ENCODE assay signal across 10 cellular contexts in the genomic region with DNA sequence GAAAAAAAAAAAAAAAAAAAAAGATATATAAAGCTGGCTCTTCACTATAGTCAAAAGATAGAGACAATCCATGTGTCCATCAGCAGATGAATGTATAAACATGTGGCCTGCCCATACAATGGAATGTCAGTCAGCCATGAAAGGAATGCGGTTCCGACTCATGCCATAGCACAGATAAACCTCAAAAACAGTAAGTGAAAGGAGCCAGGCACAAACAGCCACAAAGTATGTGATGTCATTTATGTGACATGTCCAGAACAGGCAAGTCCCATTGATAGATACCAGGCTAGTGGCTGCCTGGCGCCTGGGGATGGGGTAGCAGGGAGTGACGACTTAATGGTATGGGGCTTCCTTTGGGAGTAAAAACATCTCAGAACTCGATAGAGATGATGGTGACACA.
DNase-seq lines count a peak whose midpoint lies in the region; ATAC-seq and TF ChIP-seq lines count a peak whose summit lies in the region.
"Had no signal": no experiment of that assay in that cellular context is flagged by ENCODE, and none has a peak within 500 bp of the region (broad histone marks: within the 10 kb centered on the region; RNA-seq: fewer than 3 reads in every experiment).

No MANE protein-coding gene starts in this region.

- H3K27ac ChIP-seq in HEK293 (ENCODE audit: extremely low read depth, low read depth, low read length), result no peak overlapping the region

- no peak overlapping the region for H3K4me3 ChIP-seq in HEK293 (ENCODE audit: low read depth, low read length)
- no peak overlapping the region for H3K4me3 ChIP-seq in fibroblast of pulmonary artery (replicated peaks; ENCODE audit: low read depth, low read length)
- H3K4me3 ChIP-seq in skeletal muscle satellite cell (ENCODE audit: low read length), result no peak overlapping the region
- H3K4me3 ChIP-seq: upper lobe of left lung had no signal

- no peak for ATAC-seq in activated T-helper 17 cell treated with anti-CD3 and anti-CD28 coated beads, Interleukin-2, amount 50 U/mL, for 72 hours (replicated peaks)
- ATAC-seq in HG03521 (IDR thresholded peaks at IDR 0.05; ENCODE audit: unreplicated experiment), result no peak
- ATAC-seq: activated CD8-positive, alpha-beta T cell treated with anti-CD3 and anti-CD28 coated beads for 36 hours had no signal

- H3K27me3 Mint-ChIP-seq in activated T-helper 17 cell treated with anti-CD3 and anti-CD28 coated beads, Interleukin-2, amount 50 U/mL, for 72 hours, result no peaks in the 10 kb centered on the region
- H3K27me3 Mint-ChIP-seq: activated CD8-positive, alpha-beta T cell treated with anti-CD3 and anti-CD28 coated beads for 36 hours; IgD-negative memory B cell had no signal

- no peaks in the 10 kb centered on the region for H3K27me3 ChIP-seq in skeletal muscle satellite cell (ENCODE audit: control insufficient read depth, insufficient read depth, low read length)
- H3K27me3 ChIP-seq: upper lobe of left lung had no signal

- H3K27ac Mint-ChIP-seq in activated T-helper 17 cell treated with anti-CD3 and anti-CD28 coated beads, Interleukin-2, amount 50 U/mL, for 72 hours, result peak overlapping the region; percentile 48
- H3K27ac Mint-ChIP-seq: activated CD8-positive, alpha-beta T cell treated with anti-CD3 and anti-CD28 coated beads for 36 hours had no signal

- H3K9me3 ChIP-seq in HEK293 (ENCODE audit: control insufficient read depth, insufficient read depth, low read depth, low read length) (no peaks in the 10 kb centered on the region), skeletal muscle satellite cell (replicated peaks; ENCODE audit: low read length) (no peaks in the 10 kb centered on the region)
- H3K9me3 ChIP-seq: upper lobe of left lung had no signal

- H3K4me1 Mint-ChIP-seq in activated T-helper 17 cell treated with anti-CD3 and anti-CD28 coated beads, Interleukin-2, amount 50 U/mL, for 72 hours, result peaks cover 18% of the 10 kb centered on the region

- H3K36me3 ChIP-seq in HEK293 (ENCODE audit: control insufficient read depth in 2 of 2, insufficient read depth in 1 of 2, low read length in 2 of 2), result no peaks in the 10 kb centered on the region
- H3K36me3 ChIP-seq in skeletal muscle satellite cell (ENCODE audit: insufficient read depth, low read length), result no peaks in the 10 kb centered on the region
- H3K36me3 ChIP-seq: upper lobe of left lung had no signal

- no peak for TF ChIP-seq CTCF in HEK293 (tag by site-specific recombination; IDR thresholded peaks at IDR 0.05)
- TF ChIP-seq CTCF in fibroblast of pulmonary artery (IDR thresholded peaks at IDR 0.05; ENCODE audit: low read length, missing control alignments), result no peak

- H3K9me3 Mint-ChIP-seq in activated T-helper 17 cell treated with anti-CD3 and anti-CD28 coated beads, Interleukin-2, amount 50 U/mL, for 72 hours, result no peaks in the 10 kb centered on the region
- H3K9me3 Mint-ChIP-seq: activated CD8-positive, alpha-beta T cell treated with anti-CD3 and anti-CD28 coated beads for 36 hours; IgD-negative memory B cell had no signal

- peak overlapping the region; percentile 20 for H3K4me2 ChIP-seq in skeletal muscle satellite cell (ENCODE audit: low read length)

- CTCF ChIA-PET in HEK293 (lab: Yijun Ruan, JAX), result no interaction called here

- peaks cover 6% of the 10 kb centered on the region for H3K36me3 Mint-ChIP-seq in activated T-helper 17 cell treated with anti-CD3 and anti-CD28 coated beads, Interleukin-2, amount 50 U/mL, for 72 hours (ENCODE audit: low read depth)

- POLR2A ChIA-PET in HEK293 (lab: Yijun Ruan, JAX), result interaction anchor here (0.7 kb wide), 1 partner anchor 19 kb away, joined by 7 read pairs; no protein-coding TSS in a partner anchor

- H3K9ac ChIP-seq in skeletal muscle satellite cell (ENCODE audit: low read depth, low read length), result peak overlapping the region; percentile 22

- DNase-seq in fibroblast of pulmonary artery (ENCODE audit: low read depth), result peak; percentile 73
- no peak for DNase-seq in putamen (ENCODE audit: low spot score)
- DNase-seq in activated T-cell treated with anti-CD3 and anti-CD28 coated beads, Interleukin-2, amount 50 U/mL, for 48 hours, result no peak
- DNase-seq: activated CD8-positive, alpha-beta T cell treated with anti-CD3 and anti-CD28 coated beads for 36 hours; upper lobe of left lung had no signal

- H3K4me3 Mint-ChIP-seq in activated T-helper 17 cell treated with anti-CD3 and anti-CD28 coated beads, Interleukin-2, amount 50 U/mL, for 72 hours, result no peak overlapping the region
- H3K4me3 Mint-ChIP-seq: activated CD8-positive, alpha-beta T cell treated with anti-CD3 and anti-CD28 coated beads for 36 hours; IgD-negative memory B cell had no signal

- H3K4me1 ChIP-seq in HEK293 (ENCODE audit: control insufficient read depth, insufficient read depth, low read length), result peaks cover 7% of the 10 kb centered on the region; the same call in 1 of the 2 replicates
- H3K4me1 ChIP-seq in skeletal muscle satellite cell (ENCODE audit: control insufficient read depth, insufficient read depth, low read length), result peaks cover 35% of the 10 kb centered on the region

TF ChIP-seq in HEK293, 187 proteins besides CTCF, POLR2A, EP300 and RAD21:
- TF ChIP-seq ZNF138 (tag by site-specific recombination; IDR thresholded peaks at IDR 0.05; ENCODE audit: borderline replicate concordance) (no peak), ZNF629 (tag by site-specific recombination; IDR thresholded peaks at IDR 0.05) (peak; percentile 61), OSR2 (tag by site-specific recombination; IDR thresholded peaks at IDR 0.05) (peak; percentile 18; the same call in 1 of the 2 replicates), PRDM6 (tag by site-specific recombination; IDR thresholded peaks at IDR 0.05) (peak; percentile 47; the same call in 1 of the 2 replicates), PRDM1 (tag by site-specific recombination; IDR thresholded peaks at IDR 0.05) (peak; percentile 46), ZNF600 (tag by site-specific recombination; IDR thresholded peaks at IDR 0.05) (peak; percentile 92), INSM2 (tag by site-specific recombination; IDR thresholded peaks at IDR 0.05) (0 out of 2 replicates have a peak, but pooled peaks have one; percentile 53)
- TF ChIP-seq, protein P1, sequence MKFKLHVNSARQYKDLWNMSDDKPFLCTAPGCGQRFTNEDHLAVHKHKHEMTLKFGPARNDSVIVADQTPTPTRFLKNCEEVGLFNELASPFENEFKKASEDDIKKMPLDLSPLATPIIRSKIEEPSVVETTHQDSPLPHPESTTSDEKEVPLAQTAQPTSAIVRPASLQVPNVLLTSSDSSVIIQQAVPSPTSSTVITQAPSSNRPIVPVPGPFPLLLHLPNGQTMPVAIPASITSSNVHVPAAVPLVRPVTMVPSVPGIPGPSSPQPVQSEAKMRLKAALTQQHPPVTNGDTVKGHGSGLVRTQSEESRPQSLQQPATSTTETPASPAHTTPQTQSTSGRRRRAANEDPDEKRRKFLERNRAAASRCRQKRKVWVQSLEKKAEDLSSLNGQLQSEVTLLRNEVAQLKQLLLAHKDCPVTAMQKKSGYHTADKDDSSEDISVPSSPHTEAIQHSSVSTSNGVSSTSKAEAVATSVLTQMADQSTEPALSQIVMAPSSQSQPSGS (tag by site-specific recombination; IDR thresholded peaks at IDR 0.05; ENCODE audit: low read depth), result peak; percentile 41; the same call in 1 of the 2 replicates
- TF ChIP-seq, protein P2, sequence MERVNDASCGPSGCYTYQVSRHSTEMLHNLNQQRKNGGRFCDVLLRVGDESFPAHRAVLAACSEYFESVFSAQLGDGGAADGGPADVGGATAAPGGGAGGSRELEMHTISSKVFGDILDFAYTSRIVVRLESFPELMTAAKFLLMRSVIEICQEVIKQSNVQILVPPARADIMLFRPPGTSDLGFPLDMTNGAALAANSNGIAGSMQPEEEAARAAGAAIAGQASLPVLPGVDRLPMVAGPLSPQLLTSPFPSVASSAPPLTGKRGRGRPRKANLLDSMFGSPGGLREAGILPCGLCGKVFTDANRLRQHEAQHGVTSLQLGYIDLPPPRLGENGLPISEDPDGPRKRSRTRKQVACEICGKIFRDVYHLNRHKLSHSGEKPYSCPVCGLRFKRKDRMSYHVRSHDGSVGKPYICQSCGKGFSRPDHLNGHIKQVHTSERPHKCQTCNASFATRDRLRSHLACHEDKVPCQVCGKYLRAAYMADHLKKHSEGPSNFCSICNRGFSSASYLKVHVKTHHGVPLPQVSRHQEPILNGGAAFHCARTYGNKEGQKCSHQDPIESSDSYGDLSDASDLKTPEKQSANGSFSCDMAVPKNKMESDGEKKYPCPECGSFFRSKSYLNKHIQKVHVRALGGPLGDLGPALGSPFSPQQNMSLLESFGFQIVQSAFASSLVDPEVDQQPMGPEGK (tag by site-specific recombination; IDR thresholded peaks at IDR 0.05), result no peak
